17 cellular contexts compared by ENCODE assay signal in genomic region chr7:122847871-122848473, GRCh38. TPM values are rescaled to one million over a fixed set of nuclear protein-coding genes. Genes with fewer than 3 reads are reported as not detected.
"Had no signal": no experiment of that assay in that cellular context is flagged by ENCODE, and none has a peak within 500 bp of the region (broad histone marks: within the 10 kb centered on the region; RNA-seq: fewer than 3 reads in every experiment).

No MANE protein-coding gene starts in this region.

- DNase-seq: activated CD4-positive, CD25-positive, alpha-beta regulatory T cell; activated effector memory CD4-positive, alpha-beta T cell treated with anti-CD3 and anti-CD28 coated beads, Interleukin-2, amount 50 U/mL, for 16 hours; activated naive CD8-positive, alpha-beta T cell treated with anti-CD3 and anti-CD28 coated beads for 36 hours; activated T-cell treated with anti-CD3 and anti-CD28 coated beads, Interleukin-2, amount 50 U/mL, for 1 hour; anterior cingulate cortex; foreskin melanocyte; mucosa of descending colon; naive thymus-derived CD8-positive, alpha-beta T cell; nucleus accumbens; spleen; stimulated activated CD4-positive, alpha-beta T cell treated with anti-CD3 and anti-CD28 coated beads, Interleukin-1b, Interleukin-23, amount 100 ng/mL, for 48 hours; T-helper 17 cell had no signal

- H3K9me3 ChIP-seq: breast epithelium, mucosa of descending colon, prostate gland, spleen, tibial nerve had no signal

- H3K36me3 ChIP-seq: breast epithelium, prostate gland, spleen had no signal

- H3K4me1 ChIP-seq: breast epithelium, prostate gland, tibial nerve had no signal

- ATAC-seq: mucosa of descending colon; naive thymus-derived CD8-positive, alpha-beta T cell; sciatic nerve; stimulated activated memory B cell treated with anti-CD40 and anti-IgM and Interleukin-4, amounts not matched to agents 10 μg/mL and 1 μg/mL and 100 μg/mL, for 72 hours; T-helper 17 cell had no signal

- H3K27ac ChIP-seq: breast epithelium, prostate gland, tibial nerve had no signal

- H3K27me3 ChIP-seq: breast epithelium, spleen, tibial nerve had no signal

- H3K4me3 ChIP-seq: breast epithelium, mucosa of descending colon, prostate gland, spleen, tibial nerve had no signal

RNA-seq across cellular contexts. Expression of gene CADPS2, which starts 38.3 kb away (rescaled TPM):
- total RNA-seq: activated naive CD8-positive, alpha-beta T cell treated with anti-CD3 and anti-CD28 coated beads for 36 hours; naive thymus-derived CD8-positive, alpha-beta T cell; T-helper 17 cell had no signal
- polyA plus RNA-seq: naive thymus-derived CD8-positive, alpha-beta T cell had no signal
